In genomic region chr1:155396874-155397476, GRCh38 we compare ENCODE assay signal across 27 cellular contexts.
DNase-seq lines count a peak whose midpoint lies in the region; ATAC-seq, FAIRE-seq and TF ChIP-seq lines count a peak whose summit lies in the region.
"Had no signal": no experiment of that assay in that cellular context is flagged by ENCODE, and none has a peak within 500 bp of the region (broad histone marks: within the 10 kb centered on the region; RNA-seq: fewer than 3 reads in every experiment).

No MANE protein-coding gene starts in this region.

- TF ChIP-seq EP300 in K562 (IDR thresholded peaks at IDR 0.05; ENCODE audit: low read length), result no peak

- H3K4me3 ChIP-seq in K562, result no peak overlapping the region
- H3K4me3 ChIP-seq in left lung, result no peak overlapping the region
- H3K4me3 ChIP-seq in thyroid gland (replicated peaks in 1 of 3), result no peak overlapping the region
- H3K4me3 ChIP-seq: SK-N-MC, suprapubic skin had no signal

- intact Hi-C loops in K562 (cut with micrococcal nuclease), result no loop called here
- intact Hi-C loops in left lung (cut with DNase I), result no loop called here
- intact Hi-C loops in thyroid gland (cut with DNase I), result no loop called here

- POLR2A ChIA-PET in K562 (lab: Yijun Ruan, JAX), result interaction anchor here (0.5 to 1.5 kb wide), 6 partner anchors 9 to 169 kb away, joined by 3 to 7 read pairs (median 4); no protein-coding TSS in a partner anchor

- no peak for FAIRE-seq in K562 (lab: Jason Lieb, UNC)
- FAIRE-seq: colon, HTR-8/SVneo had no signal

- DNase-seq in HUDEP-2 (lab: John Stamatoyannopoulos, UW; ENCODE audit: unreplicated experiment in 76 of 76), result peak in 73 of 76 experiments; percentile 15 to 88 (median 66)
- peak in 2 of 4 experiments; percentile 4 to 55 for DNase-seq in K562 (ENCODE audit: extremely low read depth in 1 of 4, low spot score in 3 of 4)
- DNase-seq in left lung, result peak in 1 of 2 donors; percentile 73
- peak; percentile 45 to 52 for DNase-seq in thyroid gland
- no peak for DNase-seq in globus pallidus (ENCODE audit: low spot score)
- DNase-seq: activated CD4-positive, alpha-beta T cell treated with anti-CD3 and anti-CD28 coated beads for 48 hours; activated naive CD4-positive, alpha-beta T cell treated with Interleukin-2 at 50 U/mL for 16 hours; activated T-cell treated with anti-CD3 and anti-CD28 coated beads, Interleukin-2, amount 50 U/mL, for 72 hours; CD4-positive, alpha-beta T cell; DMS153; effector memory CD4-positive, alpha-beta T cell; GOT3; islet precursor cell; MV-4-11; naive B cell; NCI-H1694 treated with DMSO at 0.1 percent for 48 hours; NCI-H69; nucleus accumbens; stimulated activated CD4-positive, alpha-beta T cell treated with anti-CD3 and anti-CD28 coated beads, Interleukin-2, amount 100 ng/mL, for 48 hours had no signal

- no peaks in the 10 kb centered on the region for H3K9me3 ChIP-seq in K562 (replicated peaks; ENCODE audit: control insufficient read depth, insufficient read depth, low read depth, low read length)
- H3K9me3 ChIP-seq in left lung, result no peaks in the 10 kb centered on the region
- no peaks in the 10 kb centered on the region for H3K9me3 ChIP-seq in thyroid gland
- H3K9me3 ChIP-seq: suprapubic skin had no signal

- CTCF ChIA-PET in K562 (lab: Yijun Ruan, JAX; ENCODE audit: low intra/inter-chr PET ratio), result no interaction called here

- no peaks in the 10 kb centered on the region for H3K9me1 ChIP-seq in K562 (ENCODE audit: control insufficient read depth, insufficient read depth, low read length)

- no peak overlapping the region for H3K27ac ChIP-seq in K562 (ENCODE audit: extremely low read depth, low read depth, low read length)
- H3K27ac ChIP-seq in left lung, result no peak overlapping the region
- no peak overlapping the region for H3K27ac ChIP-seq in thyroid gland
- H3K27ac ChIP-seq: KMS-11, SK-N-MC, suprapubic skin had no signal

- BruUV-seq in K562 (replicated peaks; lab: Mats Ljungman, UMichigan), result no TSS peak

- H3K27me3 ChIP-seq in K562 (ENCODE audit: control insufficient read depth in 2 of 2, insufficient read depth in 2 of 2, low read length in 2 of 2) (no peaks in the 10 kb centered on the region), left lung (no peaks in the 10 kb centered on the region), thyroid gland (no peaks in the 10 kb centered on the region)
- H3K27me3 ChIP-seq: suprapubic skin had no signal

- H3K79me2 ChIP-seq in K562 (ENCODE audit: control insufficient read depth, insufficient read depth, low read length), result no peaks in the 10 kb centered on the region

- H3K4me2 ChIP-seq in K562 (ENCODE audit: insufficient read depth, low read length), result no peak overlapping the region; the same call in 1 of the 2 replicates
- H3K4me2 ChIP-seq: KMS-11 had no signal

- ATAC-seq in K562 (peak; percentile 92), left lung (peak; percentile 93), HG03196 (IDR thresholded peaks at IDR 0.05; ENCODE audit: unreplicated experiment) (no peak), GM18520 (IDR thresholded peaks at IDR 0.05; ENCODE audit: unreplicated experiment) (no peak)
- ATAC-seq: activated T-cell treated with anti-CD3 and anti-CD28 coated beads, Interleukin-2, amount 50 U/mL, for 72 hours; stimulated activated memory B cell treated with anti-CD40 and anti-IgM and Interleukin-4, amounts not matched to agents 10 μg/mL and 1 μg/mL and 100 μg/mL, for 72 hours had no signal

- no peak for TF ChIP-seq RAD21 in K562 (CRISPR knock-in tag; conservative IDR thresholded peaks at IDR 0.05 in 1 of 2, IDR thresholded peaks at IDR 0.05 in 1 of 2)

- TF ChIP-seq CTCF in K562 (IDR thresholded peaks at IDR 0.05 in 2 of 3, conservative IDR thresholded peaks at IDR 0.05 in 1 of 3; ENCODE audit: insufficient read depth in 2 of 3, low read depth in 1 of 3, low read length in 3 of 3) (no peak), left lung (IDR thresholded peaks at IDR 0.05) (no peak), thyroid gland (IDR thresholded peaks at IDR 0.05) (no peak)

- TF ChIP-seq POLR2A in K562 (conservative IDR thresholded peaks at IDR 0.05), result no peak
- TF ChIP-seq POLR2A in thyroid gland (IDR thresholded peaks at IDR 0.05), result no peak

- in situ Hi-C loops in K562 (cut with MboI), result no loop called here

- no peaks in the 10 kb centered on the region for H4K20me1 ChIP-seq in K562 (replicated peaks; ENCODE audit: control insufficient read depth, insufficient read depth, low read length)

- WGBS in K562 (ENCODE audit: insufficient coverage, low coverage, missing lambda C conversion rate), result 16% methylated on average over 10 of the region's 12 CpGs
- WGBS in thyroid gland, 2 donors, result 81 to 82% methylated on average over 12 of the region's 12 CpGs

- peaks cover 0 to 12% of the 10 kb centered on the region in 2 experiments; a peak in 2 of 5 replicates for H3K4me1 ChIP-seq in K562 (replicated peaks in 1 of 2; ENCODE audit: control insufficient read depth in 2 of 2, insufficient read depth in 2 of 2, low read length in 2 of 2)
- no peaks in the 10 kb centered on the region for H3K4me1 ChIP-seq in left lung
- peaks cover 8% of the 10 kb centered on the region in 2 donors for H3K4me1 ChIP-seq in thyroid gland
- H3K4me1 ChIP-seq: suprapubic skin had no signal

- no peak overlapping the region for H2AFZ ChIP-seq in K562 (ENCODE audit: low read depth, low read length)

- H3K9ac ChIP-seq in K562 (ENCODE audit: insufficient read depth in 1 of 2, low read depth in 2 of 2, low read length in 2 of 2), result no peak overlapping the region
- H3K9ac ChIP-seq: KMS-11 had no signal

- H3K36me3 ChIP-seq in K562 (ENCODE audit: control insufficient read depth, insufficient read depth, low read length) (peaks cover 42% of the 10 kb centered on the region), left lung (peaks cover 0 to 36% of the 10 kb centered on the region in 2 donors), thyroid gland (peaks cover 0 to 11% of the 10 kb centered on the region in 2 donors)

TF ChIP-seq in K562, 482 proteins besides CTCF, POLR2A, EP300 and RAD21 (continues in another document):
- TF ChIP-seq PML (IDR thresholded peaks at IDR 0.05; ENCODE audit: low read length) (no peak), CHCHD3 (CRISPR knock-in tag; IDR thresholded peaks at IDR 0.05) (no peak), TFE3 (CRISPR knock-in tag; IDR thresholded peaks at IDR 0.05) (no peak), WHSC1 (IDR thresholded peaks at IDR 0.05; ENCODE audit: low read length) (no peak), ZNF511 (CRISPR knock-in tag; IDR thresholded peaks at IDR 0.05) (no peak), CHAMP1 (IDR thresholded peaks at IDR 0.05) (no peak), TSC22D4 (tag; IDR thresholded peaks at IDR 0.05) (no peak)

Comparison
In these comparisons a context has a peak if more than half of its experiments do, and no peak if none do; other contexts are left out.
1. ATAC-seq: peak in K562 (single experiment) and left lung (single experiment); none in HG03196 (single experiment) and GM18520 (single experiment).